ENCODE assay signal across 23 cellular contexts in the genomic region with DNA sequence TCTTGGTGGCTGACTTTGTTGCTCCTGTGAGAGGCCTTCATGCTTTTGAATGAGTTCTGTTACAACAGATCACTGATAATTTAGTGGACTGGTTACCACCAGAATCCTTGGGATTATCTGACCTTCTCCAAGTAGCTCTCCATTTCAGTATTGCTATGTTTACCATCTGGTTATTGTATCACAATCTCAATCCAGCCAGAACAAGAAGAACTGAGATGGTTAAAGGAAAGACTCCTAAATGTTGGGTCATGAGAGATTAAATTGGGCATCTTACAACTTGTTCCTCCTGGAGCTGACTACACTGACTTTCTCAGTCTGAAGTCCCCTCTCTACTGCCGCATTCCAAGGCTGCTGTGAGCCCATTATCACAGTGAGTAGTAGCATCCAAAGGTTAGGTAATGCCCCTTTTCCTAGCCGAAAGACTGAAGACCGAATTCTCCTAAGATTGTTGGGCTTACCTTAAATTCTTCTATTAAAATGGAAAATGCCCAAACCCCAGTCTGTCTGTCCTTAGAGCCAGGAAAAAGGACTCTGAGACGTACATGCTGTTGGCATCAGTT.
DNase-seq lines count a peak whose midpoint lies in the region; ATAC-seq and TF ChIP-seq lines count a peak whose summit lies in the region.
"Had no signal": no experiment of that assay in that cellular context is flagged by ENCODE, and none has a peak within 500 bp of the region (broad histone marks: within the 10 kb centered on the region; RNA-seq: fewer than 3 reads in every experiment).

No MANE protein-coding gene starts in this region.

- H3K27me3 Mint-ChIP-seq in CD14-positive monocyte (ENCODE audit: low read depth in 3 of 3), result peaks cover 0 to 2% (median 1%) of the 10 kb centered on the region in 3 donors
- H3K27me3 Mint-ChIP-seq in T-helper 17 cell, result no peaks in the 10 kb centered on the region
- H3K27me3 Mint-ChIP-seq: activated naive CD8-positive, alpha-beta T cell; activated T-helper 17 cell treated with anti-CD3 and anti-CD28 coated beads, Interleukin-2, amount 50 U/mL, for 72 hours; stimulated activated naive B cell treated with anti-CD40 and anti-IgM and Interleukin-4, amounts not matched to agents 10 μg/mL and 1 μg/mL and 100 μg/mL, for 72 hours; T-cell had no signal

- H3K4me1 ChIP-seq in MM.1S (ENCODE audit: low read length) (peaks cover 30% of the 10 kb centered on the region), fibroblast of lung (ENCODE audit: control insufficient read depth, extremely low read depth, insufficient read depth, low read length) (peaks cover 22% of the 10 kb centered on the region), smooth muscle cell (ENCODE audit: low read depth) (peaks cover 6% of the 10 kb centered on the region)

- no peak overlapping the region for H2AFZ ChIP-seq in MM.1S (ENCODE audit: low read length)
- no peak overlapping the region for H2AFZ ChIP-seq in fibroblast of lung (ENCODE audit: low read length)
- no peak overlapping the region for H2AFZ ChIP-seq in smooth muscle cell (ENCODE audit: low read depth)

- H3F3A ChIP-seq in MM.1S (ENCODE audit: insufficient read depth, low read length) (peaks cover 5% of the 10 kb centered on the region), smooth muscle cell (ENCODE audit: low read depth) (peaks cover 9% of the 10 kb centered on the region)

- H3K36me3 Mint-ChIP-seq in CD14-positive monocyte, result peaks cover 3 to 4% of the 10 kb centered on the region in 2 donors
- no peaks in the 10 kb centered on the region for H3K36me3 Mint-ChIP-seq in T-helper 17 cell (ENCODE audit: low read depth)
- H3K36me3 Mint-ChIP-seq: activated naive CD8-positive, alpha-beta T cell; stimulated activated naive B cell treated with anti-CD40 and anti-IgM and Interleukin-4, amounts not matched to agents 10 μg/mL and 1 μg/mL and 100 μg/mL, for 72 hours; T-cell had no signal

- H3K4me3 Mint-ChIP-seq in CD14-positive monocyte (no peak overlapping the region), T-helper 17 cell (no peak overlapping the region)
- H3K4me3 Mint-ChIP-seq: activated naive CD8-positive, alpha-beta T cell; activated T-helper 17 cell treated with anti-CD3 and anti-CD28 coated beads, Interleukin-2, amount 50 U/mL, for 72 hours; nephron; stimulated activated naive B cell treated with anti-CD40 and anti-IgM and Interleukin-4, amounts not matched to agents 10 μg/mL and 1 μg/mL and 100 μg/mL, for 72 hours; T-cell had no signal

- H3K27ac Mint-ChIP-seq in CD14-positive monocyte (peak overlapping the region in 5 of 7 donors; percentile 14 to 69 (median 30)), T-helper 17 cell (no peak overlapping the region)
- H3K27ac Mint-ChIP-seq: activated naive CD8-positive, alpha-beta T cell; stimulated activated naive B cell treated with anti-CD40 and anti-IgM and Interleukin-4, amounts not matched to agents 10 μg/mL and 1 μg/mL and 100 μg/mL, for 72 hours; T-cell had no signal

- H3K9ac ChIP-seq in MM.1S (ENCODE audit: low read length) (no peak overlapping the region), fibroblast of lung (ENCODE audit: insufficient read depth, low read length) (no peak overlapping the region), smooth muscle cell (ENCODE audit: low read depth) (no peak overlapping the region)

- no peaks in the 10 kb centered on the region for H3K9me3 ChIP-seq in MM.1S (replicated peaks; ENCODE audit: insufficient read depth, low read length)
- no peaks in the 10 kb centered on the region for H3K9me3 ChIP-seq in fibroblast of lung (ENCODE audit: control insufficient read depth, insufficient read depth, low read depth, low read length)
- no peaks in the 10 kb centered on the region for H3K9me3 ChIP-seq in smooth muscle cell (replicated peaks; ENCODE audit: low read depth)
- no peaks in the 10 kb centered on the region for H3K9me3 ChIP-seq in T-helper 17 cell (ENCODE audit: control insufficient read depth, low read length, poor library complexity, severe bottlenecking)
- H3K9me3 ChIP-seq: ascending aorta, gastroesophageal sphincter, testis had no signal

- peaks cover 49% of the 10 kb centered on the region for H3K4me1 Mint-ChIP-seq in CD14-positive monocyte
- peaks cover 31% of the 10 kb centered on the region for H3K4me1 Mint-ChIP-seq in T-helper 17 cell

- ATAC-seq in T-helper 17 cell, result no peak
- no peak for ATAC-seq in sciatic nerve
- ATAC-seq: gastroesophageal sphincter, T-cell had no signal

- no peak overlapping the region for H3K4me3 ChIP-seq in MM.1S (ENCODE audit: low read length)
- H3K4me3 ChIP-seq in fibroblast of lung (replicated peaks in 1 of 4; ENCODE audit: control extremely low read depth in 1 of 4, insufficient read depth in 1 of 4, low read depth in 3 of 4, low read length in 4 of 4), result no peak overlapping the region
- no peak overlapping the region for H3K4me3 ChIP-seq in smooth muscle cell
- H3K4me3 ChIP-seq: ascending aorta, gastroesophageal sphincter, testis had no signal

- H3K9me2 ChIP-seq in MM.1S (replicated peaks; ENCODE audit: insufficient read depth, low read length), result no peaks in the 10 kb centered on the region

- TF ChIP-seq CTCF in CD14-positive monocyte (IDR thresholded peaks at IDR 0.05) (no peak), MM.1S (IDR thresholded peaks at IDR 0.05; ENCODE audit: low read length) (no peak), fibroblast of lung (conservative IDR thresholded peaks at IDR 0.05 in 1 of 2, IDR thresholded peaks at IDR 0.05 in 1 of 2; ENCODE audit: low read depth in 1 of 2, low read length in 2 of 2) (no peak), smooth muscle cell (IDR thresholded peaks at IDR 0.05; ENCODE audit: borderline replicate concordance, insufficient read depth, poor library complexity, severe bottlenecking) (no peak)

- no peaks in the 10 kb centered on the region for H3K79me2 ChIP-seq in MM.1S (ENCODE audit: low read length)
- no peaks in the 10 kb centered on the region for H3K79me2 ChIP-seq in fibroblast of lung (ENCODE audit: control insufficient read depth, insufficient read depth, low read length)
- H3K79me2 ChIP-seq in smooth muscle cell (ENCODE audit: low read depth), result no peaks in the 10 kb centered on the region

- H3K27ac ChIP-seq in MM.1S (ENCODE audit: low read length), result no peak overlapping the region
- H3K27ac ChIP-seq in fibroblast of lung (ENCODE audit: insufficient read depth, low read length), result peak overlapping the region; percentile 49
- H3K27ac ChIP-seq in smooth muscle cell (ENCODE audit: low read depth), result peak overlapping the region; percentile 47
- H3K27ac ChIP-seq: testis had no signal

- no peaks in the 10 kb centered on the region for H4K20me1 ChIP-seq in MM.1S (ENCODE audit: insufficient read depth, low read length)
- no peaks in the 10 kb centered on the region for H4K20me1 ChIP-seq in fibroblast of lung (ENCODE audit: control insufficient read depth, extremely low read depth, insufficient read depth, low read length)
- H4K20me1 ChIP-seq in smooth muscle cell (ENCODE audit: low read depth), result no peaks in the 10 kb centered on the region

- no peak for DNase-seq in CD14-positive monocyte (ENCODE audit: low spot score)
- no peak for DNase-seq in MM.1S
- DNase-seq in fibroblast of lung (ENCODE audit: low read depth in 2 of 2), result no peak
- DNase-seq in smooth muscle cell (lab: John Stamatoyannopoulos, UW; ENCODE audit: unreplicated experiment), result no peak
- no peak for DNase-seq in NCI-H526 treated with DMSO at 0.1 percent for 48 hours (lab: John Stamatoyannopoulos, UW)
- DNase-seq in T-helper 17 cell, result no peak
- DNase-seq in sciatic nerve (ENCODE audit: low spot score), result no peak
- no peak for DNase-seq in AG08396 (ENCODE audit: low spot score)
- DNase-seq: activated CD4-positive, alpha-beta T cell treated with anti-CD3 and anti-CD28 coated beads for 48 hours; effector CD8-positive, alpha-beta T cell; GF-D8; NCI-H1048; NCI-H1930; posterior cingulate gyrus; SHP77; stimulated activated naive B cell treated with anti-CD40 and anti-IgM and Interleukin-4, amounts not matched to agents 10 μg/mL and 1 μg/mL and 100 μg/mL, for 72 hours; T-cell; testis had no signal

- peaks cover 0 to 1% (median 0%) of the 10 kb centered on the region in 7 donors for H3K9me3 Mint-ChIP-seq in CD14-positive monocyte
- H3K9me3 Mint-ChIP-seq: activated T-helper 17 cell treated with anti-CD3 and anti-CD28 coated beads, Interleukin-2, amount 50 U/mL, for 72 hours; nephron; stimulated activated naive B cell treated with anti-CD40 and anti-IgM and Interleukin-4, amounts not matched to agents 10 μg/mL and 1 μg/mL and 100 μg/mL, for 72 hours; T-cell had no signal

- H3K36me3 ChIP-seq in MM.1S (replicated peaks; ENCODE audit: insufficient read depth, low read length) (no peaks in the 10 kb centered on the region), fibroblast of lung (ENCODE audit: control insufficient read depth, insufficient read depth, low read length) (no peaks in the 10 kb centered on the region), smooth muscle cell (ENCODE audit: low read depth) (no peaks in the 10 kb centered on the region)
- H3K36me3 ChIP-seq: ascending aorta, gastroesophageal sphincter had no signal

- H3K27me3 ChIP-seq in MM.1S (replicated peaks; ENCODE audit: insufficient read depth, low read length) (no peaks in the 10 kb centered on the region), fibroblast of lung (ENCODE audit: control insufficient read depth, insufficient read depth, low read length) (no peaks in the 10 kb centered on the region), smooth muscle cell (ENCODE audit: low read depth) (no peaks in the 10 kb centered on the region)
- H3K27me3 ChIP-seq: ascending aorta, gastroesophageal sphincter, testis had no signal

- H3K4me2 ChIP-seq in MM.1S (ENCODE audit: low read depth, low read length) (peak overlapping the region; percentile 9; the same call in 1 of the 2 replicates), fibroblast of lung (ENCODE audit: extremely low read depth, insufficient read depth, low read length) (no peak overlapping the region), smooth muscle cell (peak overlapping the region; percentile 6)

- intact Hi-C loops in CD14-positive monocyte (cut with micrococcal nuclease) (no loop called here), sciatic nerve (cut with DNase I) (no loop called here)

- 72% methylated on average over 4 of the region's 4 CpGs for WGBS in smooth muscle cell (ENCODE audit: low lambda C conversion rate)
